Comparison of ENCODE assay signal across 10 cellular contexts in genomic region chr3:81744366-81744765, GRCh38. TPM values are rescaled to one million over a fixed set of nuclear protein-coding genes. Genes with fewer than 3 reads are reported as not detected.
DNase-seq lines count a peak whose midpoint lies in the region; ATAC-seq and TF ChIP-seq lines count a peak whose summit lies in the region.
"Had no signal": no experiment of that assay in that cellular context is flagged by ENCODE, and none has a peak within 500 bp of the region (broad histone marks: within the 10 kb centered on the region; RNA-seq: fewer than 3 reads in every experiment).

No MANE protein-coding gene starts in this region.

- ATAC-seq in psoas muscle (peak; percentile 77 to 85 (median 80)), HG02884 (IDR thresholded peaks at IDR 0.05; ENCODE audit: unreplicated experiment) (no peak)

- H3K4me3 ChIP-seq in foreskin fibroblast (ENCODE audit: low read depth in 1 of 2, low read length in 2 of 2): no peak overlapping the region
- peak overlapping the region; percentile 56 for H3K4me3 ChIP-seq in psoas muscle

- H3K36me3 ChIP-seq in psoas muscle (ENCODE audit: insufficient read depth in 1 of 2, low read depth in 1 of 2): peaks cover 0 to 2% of the 10 kb centered on the region in 2 donors

- peaks cover 67% of the 10 kb centered on the region for H3K4me1 ChIP-seq in psoas muscle

- H3K9me3 ChIP-seq in psoas muscle: no peaks in the 10 kb centered on the region

- intact Hi-C loops in psoas muscle (cut with DNase I): loop anchor here in 1 of 2 donors (2.0 kb wide), 1 partner anchor 16 kb away; the partner anchor contains the start of gene GBE1

- no peak for TF ChIP-seq CTCF in foreskin fibroblast (IDR thresholded peaks at IDR 0.05; ENCODE audit: low read depth, low read length)
- TF ChIP-seq CTCF in psoas muscle (IDR thresholded peaks at IDR 0.05): no peak

- no peaks in the 10 kb centered on the region for H3K27me3 ChIP-seq in psoas muscle (ENCODE audit: insufficient read depth in 3 of 3, low read length in 2 of 3)

- DNase-seq in EL (peak; percentile 93), RKO (ENCODE audit: low spot score) (peak; percentile 85), foreskin fibroblast (peak; percentile 92 to 95), psoas muscle (no peak), NCI-H2196 treated with DMSO at 0.1 percent for 48 hours (lab: John Stamatoyannopoulos, UW; ENCODE audit: unreplicated experiment) (no peak), T-helper 1 cell (no peak)
- DNase-seq in stimulated activated CD8-positive, alpha-beta memory T cell treated with anti-CD3 and anti-CD28 coated beads, Interleukin-4, amount 100 ng/mL, for 48 hours: no peak
- DNase-seq: activated naive CD4-positive, alpha-beta T cell treated with Interleukin-2 at 50 U/mL for 16 hours; naive B cell had no signal

- H3K27ac ChIP-seq in psoas muscle: peak overlapping the region; percentile 89

RNA-seq across cellular contexts. Expression of gene GBE1, which starts 17.1 kb away (rescaled TPM):
- total RNA-seq in psoas muscle: 100 to 1,000 TPM in 3 of 4 donors, 10 to 100 TPM in 1; 99.7 to 261 (median 185) TPM
- polyA plus RNA-seq in psoas muscle: 100 to 1,000 TPM; 112 to 290 (median 198) TPM

Comparison
In these comparisons a context has a peak if more than half of its experiments do, and no peak if none do; other contexts are left out.
1. DNase-seq: peak in EL (single experiment), RKO (single experiment) and foreskin fibroblast (2 of 2); none in psoas muscle (0 of 2), NCI-H2196 treated with DMSO at 0.1 percent for 48 hours (single experiment), T-helper 1 cell (0 of 5) and stimulated activated CD8-positive, alpha-beta memory T cell treated with anti-CD3 and anti-CD28 coated beads, Interleukin-4, amount 100 ng/mL, for 48 hours (single experiment).